ENCODE assay signal across 13 cellular contexts in genomic region chr3:98918586-98918985, GRCh38.
"Had no signal": no experiment of that assay in that cellular context is flagged by ENCODE, and none has a peak within 500 bp of the region (broad histone marks: within the 10 kb centered on the region; RNA-seq: fewer than 3 reads in every experiment).

No MANE protein-coding gene starts in this region.

- H3K9me3 ChIP-seq: adrenal gland, breast epithelium, esophagus squamous epithelium, stomach, thoracic aorta had no signal

- H3K27me3 ChIP-seq: adrenal gland, breast epithelium, esophagus squamous epithelium, stomach had no signal

- H3K4me1 ChIP-seq: breast epithelium, esophagus squamous epithelium, stomach had no signal

- H3K36me3 ChIP-seq: adrenal gland, breast epithelium, esophagus squamous epithelium, stomach, thoracic aorta had no signal

- DNase-seq: activated naive CD4-positive, alpha-beta T cell treated with anti-CD3 and anti-CD28 coated beads, Interleukin-2, amount 10 ng/mL, durations not matched to agents 7 days and 5 days; adrenal gland; dorsolateral prefrontal cortex; esophagus squamous epithelium; foreskin melanocyte; head of caudate nucleus; mammary epithelial cell; occipital lobe; stimulated activated CD4-positive, alpha-beta T cell treated with anti-CD3 and anti-CD28 coated beads, Interleukin-15, amount 100 ng/mL, for 24 hours; stimulated activated CD4-positive, alpha-beta T cell treated with anti-CD3 and anti-CD28 coated beads, Interleukin-4, amount 100 ng/mL, for 24 hours; stomach had no signal

- H3K27ac ChIP-seq: breast epithelium, dorsolateral prefrontal cortex, esophagus squamous epithelium, stomach, thoracic aorta had no signal

- H3K4me3 ChIP-seq: adrenal gland, breast epithelium, dorsolateral prefrontal cortex, esophagus squamous epithelium, stomach, thoracic aorta had no signal
